7 cellular contexts compared by ENCODE assay signal in genomic region chr2:136008205-136008865, GRCh38. TPM values are rescaled to one million over a fixed set of nuclear protein-coding genes. Genes with fewer than 3 reads are reported as not detected.
A peak's percentile ranks its signal among the peaks of the same experiment; 100 is the strongest.
DNase-seq lines count a peak whose midpoint lies in the region; ATAC-seq lines count a peak whose summit lies in the region.

No MANE protein-coding gene starts in this region.

- peaks cover 51% of the 10 kb centered on the region for H3K4me1 Mint-ChIP-seq in activated CD8-positive, alpha-beta memory T cell treated with anti-CD3 and anti-CD28 coated beads, Interleukin-2, amount 10 ng/mL, durations not matched to agents 7 days and 5 days

- H3K9me3 Mint-ChIP-seq in activated CD8-positive, alpha-beta memory T cell treated with anti-CD3 and anti-CD28 coated beads, Interleukin-2, amount 10 ng/mL, durations not matched to agents 7 days and 5 days (ENCODE audit: low read depth), result no peaks in the 10 kb centered on the region

- H3K27ac Mint-ChIP-seq in activated CD8-positive, alpha-beta memory T cell treated with anti-CD3 and anti-CD28 coated beads, Interleukin-2, amount 10 ng/mL, durations not matched to agents 7 days and 5 days, result peak overlapping the region; percentile 88

- CTCF ChIA-PET in activated CD8-positive, alpha-beta memory T cell treated with anti-CD3 and anti-CD28 coated beads, Interleukin-2, amount 10 ng/mL, durations not matched to agents 7 days and 5 days (lab: Charles Lee), result interaction anchor here (0.8 to 2.2 kb wide), 8 partner anchors 11 to 376 kb away, joined by 3 to 8 read pairs (median 4); no protein-coding TSS in a partner anchor

- peak; percentile 96 for ATAC-seq in activated CD8-positive, alpha-beta memory T cell treated with anti-CD3 and anti-CD28 coated beads, Interleukin-2, amount 10 ng/mL, durations not matched to agents 7 days and 5 days
- peak; percentile 53 for ATAC-seq in left lobe of liver
- ATAC-seq in stimulated activated naive CD8-positive, alpha-beta T cell treated with anti-CD3 and anti-CD28 coated beads, Interleukin-15, Interleukin-2, amounts not matched to agents 100 U/mL and 50 U/mL, for 24 hours, result peak; percentile 95
- no peak for ATAC-seq in HG03159 (IDR thresholded peaks at IDR 0.05; ENCODE audit: unreplicated experiment)

- H3K36me3 Mint-ChIP-seq in activated CD8-positive, alpha-beta memory T cell treated with anti-CD3 and anti-CD28 coated beads, Interleukin-2, amount 10 ng/mL, durations not matched to agents 7 days and 5 days, result peaks cover 19% of the 10 kb centered on the region

- DNase-seq in KG1 (lab: John Stamatoyannopoulos, UW) (peak; percentile 59), left lobe of liver (ENCODE audit: low spot score) (peak; percentile 60), NCI-H146 treated with DMSO at 0.1 percent for 48 hours (lab: John Stamatoyannopoulos, UW; ENCODE audit: unreplicated experiment) (no peak), kidney tubule cell (ENCODE audit: low spot score) (no peak)
- DNase-seq in activated CD8-positive, alpha-beta memory T cell treated with anti-CD3 and anti-CD28 coated beads, Interleukin-2, amount 10 ng/mL, durations not matched to agents 7 days and 5 days, result peak; percentile 92
- peak; percentile 72 for DNase-seq in stimulated activated naive CD8-positive, alpha-beta T cell treated with anti-CD3 and anti-CD28 coated beads, Interleukin-15, Interleukin-2, amounts not matched to agents 100 U/mL and 50 U/mL, for 24 hours

- H3K27me3 Mint-ChIP-seq in activated CD8-positive, alpha-beta memory T cell treated with anti-CD3 and anti-CD28 coated beads, Interleukin-2, amount 10 ng/mL, durations not matched to agents 7 days and 5 days, result no peaks in the 10 kb centered on the region

- no peak overlapping the region for H3K4me3 Mint-ChIP-seq in activated CD8-positive, alpha-beta memory T cell treated with anti-CD3 and anti-CD28 coated beads, Interleukin-2, amount 10 ng/mL, durations not matched to agents 7 days and 5 days

RNA-seq across cellular contexts. Expression of gene DARS1, which starts 22.9 kb away (rescaled TPM):
- 100 to 1,000 TPM in 1 of 2 experiments, 10 to 100 TPM in 1; 94.0 to 109 TPM for total RNA-seq in activated CD8-positive, alpha-beta memory T cell treated with anti-CD3 and anti-CD28 coated beads, Interleukin-2, amount 10 ng/mL, durations not matched to agents 7 days and 5 days
- 19.9 TPM for total RNA-seq in left lobe of liver

Comparison
In these comparisons a context has a peak if more than half of its experiments do, and no peak if none do; other contexts are left out.
1. DNase-seq: peak in KG1 (single experiment), activated CD8-positive, alpha-beta memory T cell treated with anti-CD3 and anti-CD28 coated beads, Interleukin-2, amount 10 ng/mL, durations not matched to agents 7 days and 5 days (single experiment), left lobe of liver (single experiment) and stimulated activated naive CD8-positive, alpha-beta T cell treated with anti-CD3 and anti-CD28 coated beads, Interleukin-15, Interleukin-2, amounts not matched to agents 100 U/mL and 50 U/mL, for 24 hours (single experiment); none in NCI-H146 treated with DMSO at 0.1 percent for 48 hours (single experiment) and kidney tubule cell (single experiment).